Comparison of ENCODE assay signal across 9 cellular contexts in the genomic region with DNA sequence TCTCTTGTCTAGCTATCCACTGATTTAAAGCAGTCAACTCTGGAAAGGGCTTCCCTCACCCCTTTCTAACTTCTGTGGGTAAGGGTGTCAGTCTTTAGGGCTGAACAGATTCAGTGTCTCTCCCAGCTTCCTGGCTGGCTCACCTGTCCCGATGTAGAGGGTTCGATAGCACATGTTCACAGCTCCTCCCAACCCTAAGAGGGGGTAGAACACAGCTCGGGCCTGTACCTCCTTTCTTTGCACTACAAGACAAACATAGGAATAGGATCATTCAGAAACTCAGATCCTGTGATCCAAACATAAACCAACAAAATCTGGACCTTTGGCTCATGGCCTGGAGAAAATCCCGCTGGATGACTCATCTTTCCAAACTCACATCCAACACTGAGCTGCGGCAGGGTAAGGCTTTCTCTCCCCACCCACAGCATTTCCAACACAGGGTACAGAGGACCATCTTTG. TPM values are rescaled to one million over a fixed set of nuclear protein-coding genes. Genes with fewer than 3 reads are reported as not detected.
A peak's percentile ranks its signal among the peaks of the same experiment; 100 is the strongest.
DNase-seq lines count a peak whose midpoint lies in the region; ATAC-seq lines count a peak whose summit lies in the region.
"Had no signal": no experiment of that assay in that cellular context is flagged by ENCODE, and none has a peak within 500 bp of the region (broad histone marks: within the 10 kb centered on the region; RNA-seq: fewer than 3 reads in every experiment).

No MANE protein-coding gene starts in this region.

- no peaks in the 10 kb centered on the region for H3K27me3 Mint-ChIP-seq in activated naive CD4-positive, alpha-beta T cell treated with anti-CD3 and anti-CD28 coated beads for 36 hours (ENCODE audit: low read depth)

- H2AK5ac ChIP-seq in mesenchymal stem cell (ENCODE audit: low read length, severe bottlenecking), result no peak overlapping the region

- H4K8ac ChIP-seq in mesenchymal stem cell (ENCODE audit: low read length), result peak overlapping the region; percentile 0

- no peak overlapping the region for H2AFZ ChIP-seq in mesenchymal stem cell (ENCODE audit: low read depth, low read length)

- peaks cover 2% of the 10 kb centered on the region for H3K4me1 ChIP-seq in mesenchymal stem cell (ENCODE audit: control insufficient read depth, insufficient read depth, low read depth, low read length)

- peaks cover 43% of the 10 kb centered on the region for H3K79me1 ChIP-seq in mesenchymal stem cell (replicated peaks; ENCODE audit: low read length, poor library complexity, severe bottlenecking)

- no peaks in the 10 kb centered on the region for H3K9me3 Mint-ChIP-seq in activated naive CD4-positive, alpha-beta T cell treated with anti-CD3 and anti-CD28 coated beads for 36 hours

- no peak overlapping the region for H3K27ac ChIP-seq in mesenchymal stem cell (ENCODE audit: low read length, poor library complexity, severe bottlenecking)

- H3K23ac ChIP-seq in mesenchymal stem cell (ENCODE audit: low read length in 2 of 2), result no peak overlapping the region

- CTCF ChIA-PET in activated naive CD4-positive, alpha-beta T cell treated with anti-CD3 and anti-CD28 coated beads for 36 hours (lab: Charles Lee), result interaction anchor here (0.6 to 3.2 kb wide), 5 partner anchors 8 to 182 kb away, joined by 3 to 15 read pairs (median 3); partner anchors contain the start of gene FAM222B

- H3K14ac ChIP-seq in mesenchymal stem cell (ENCODE audit: low read length in 2 of 2), result no peak overlapping the region

- H3K18ac ChIP-seq in mesenchymal stem cell (ENCODE audit: low read depth in 1 of 2, low read length in 2 of 2), result peak overlapping the region in 1 of 2 experiments; percentile 23

- ATAC-seq in HG03159 (IDR thresholded peaks at IDR 0.05; ENCODE audit: unreplicated experiment) (no peak), HG02981 (IDR thresholded peaks at IDR 0.05; ENCODE audit: unreplicated experiment) (no peak)

- H3K27ac Mint-ChIP-seq in activated naive CD4-positive, alpha-beta T cell treated with anti-CD3 and anti-CD28 coated beads for 36 hours, result peak overlapping the region; percentile 26

- H3K9me3 ChIP-seq in mesenchymal stem cell (ENCODE audit: control insufficient read depth, low read length), result no peaks in the 10 kb centered on the region

- no peak overlapping the region for H2BK5ac ChIP-seq in mesenchymal stem cell (ENCODE audit: low read depth, low read length, poor library complexity, severe bottlenecking)

- H3K4me1 Mint-ChIP-seq in activated naive CD4-positive, alpha-beta T cell treated with anti-CD3 and anti-CD28 coated beads for 36 hours (ENCODE audit: low read depth), result no peaks in the 10 kb centered on the region

- peak overlapping the region in 1 of 2 experiments; percentile 42 for H3K4me3 ChIP-seq in mesenchymal stem cell (ENCODE audit: insufficient read depth in 1 of 2, low read depth in 1 of 2, low read length in 2 of 2)

- intact Hi-C loops in activated naive CD4-positive, alpha-beta T cell treated with anti-CD3 and anti-CD28 coated beads for 36 hours (cut with micrococcal nuclease), result no loop called here

- peak overlapping the region in 1 of 2 experiments; percentile 32 for H3K4ac ChIP-seq in mesenchymal stem cell (ENCODE audit: low read depth in 1 of 2, low read length in 2 of 2)

- no peak overlapping the region for H2BK12ac ChIP-seq in mesenchymal stem cell (ENCODE audit: low read length in 2 of 2)

- no peak overlapping the region for H3K4me2 ChIP-seq in mesenchymal stem cell (ENCODE audit: low read length, poor library complexity, severe bottlenecking)

- WGBS in mesenchymal stem cell, result 58% methylated on average over 5 of the region's 5 CpGs

- H2BK15ac ChIP-seq in mesenchymal stem cell (ENCODE audit: low read depth, poor library complexity, severe bottlenecking), result no peak overlapping the region

- no peak overlapping the region for H2BK120ac ChIP-seq in mesenchymal stem cell (ENCODE audit: low read depth, low read length)

- DNase-seq in activated naive CD4-positive, alpha-beta T cell treated with anti-CD3 and anti-CD28 coated beads for 36 hours, result no peak
- DNase-seq in activated naive CD4-positive, alpha-beta T cell treated with Interleukin-2 at 50 U/mL for 16 hours, result no peak
- DNase-seq in dedifferentiated amniotic fluid mesenchymal stem cell (ENCODE audit: extremely low spot score) (peak; percentile 76), mesenchymal stem cell (peak; percentile 82), ureter (ENCODE audit: low spot score) (peak; percentile 76)
- DNase-seq in effector CD4-positive, alpha-beta T cell, result no peak
- DNase-seq: AML-193 had no signal

- H3K27me3 ChIP-seq in mesenchymal stem cell (ENCODE audit: control insufficient read depth in 1 of 2, insufficient read depth in 1 of 2, low read length in 2 of 2), result no peaks in the 10 kb centered on the region

- H4K91ac ChIP-seq in mesenchymal stem cell (ENCODE audit: low read length), result no peak overlapping the region

- no peak overlapping the region for H3K4me3 Mint-ChIP-seq in activated naive CD4-positive, alpha-beta T cell treated with anti-CD3 and anti-CD28 coated beads for 36 hours

- peak overlapping the region; percentile 88 for H3K9ac ChIP-seq in mesenchymal stem cell (ENCODE audit: low read length)

- H3K36me3 ChIP-seq in mesenchymal stem cell (ENCODE audit: control insufficient read depth in 1 of 2, insufficient read depth in 2 of 2, low read depth in 1 of 2, low read length in 2 of 2), result peaks cover 79 to 89% of the 10 kb centered on the region in 2 experiments

- peaks cover 28% of the 10 kb centered on the region for H3K36me3 Mint-ChIP-seq in activated naive CD4-positive, alpha-beta T cell treated with anti-CD3 and anti-CD28 coated beads for 36 hours (ENCODE audit: low read depth)

RNA-seq across cellular contexts. Expression of gene DHRS13, which starts 5.8 kb away (rescaled TPM):
- 10 to 100 TPM; 20.1 to 20.9 TPM for total RNA-seq in activated naive CD4-positive, alpha-beta T cell treated with anti-CD3 and anti-CD28 coated beads for 36 hours
- polyA plus RNA-seq in mesenchymal stem cell (2013, experiment 1 of 2), result 1.8 TPM
- polyA plus RNA-seq in mesenchymal stem cell (2013, experiment 2 of 2), result 1.7 TPM
- total RNA-seq in ureter, result 27.3 TPM

RNA-seq across cellular contexts. Expression of gene FLOT2, which starts 11.1 kb away (rescaled TPM):
- 10 to 100 TPM; 66.0 to 71.5 TPM for total RNA-seq in activated naive CD4-positive, alpha-beta T cell treated with anti-CD3 and anti-CD28 coated beads for 36 hours
- polyA plus RNA-seq in mesenchymal stem cell (2013, experiment 1 of 2), result 70.2 TPM
- polyA plus RNA-seq in mesenchymal stem cell (2013, experiment 2 of 2), result 65.0 TPM
- 255 TPM for total RNA-seq in ureter

RNA-seq across cellular contexts. Expression of gene PHF12, which starts 42.6 kb away (rescaled TPM):
- total RNA-seq in activated naive CD4-positive, alpha-beta T cell treated with anti-CD3 and anti-CD28 coated beads for 36 hours, result 10 to 100 TPM; 52.8 to 56.7 TPM
- polyA plus RNA-seq in mesenchymal stem cell (2013, experiment 1 of 2), result 22.4 TPM
- 20.9 TPM for polyA plus RNA-seq in mesenchymal stem cell (2013, experiment 2 of 2)
- total RNA-seq in ureter, result 69.4 TPM

RNA-seq across cellular contexts. Expression of gene ERAL1, which starts 53.9 kb away (rescaled TPM):
- total RNA-seq in activated naive CD4-positive, alpha-beta T cell treated with anti-CD3 and anti-CD28 coated beads for 36 hours, result 10 to 100 TPM; 51.2 to 60.4 TPM
- polyA plus RNA-seq in mesenchymal stem cell (2013, experiment 1 of 2), result 25.6 TPM
- 25.3 TPM for polyA plus RNA-seq in mesenchymal stem cell (2013, experiment 2 of 2)
- 40.3 TPM for total RNA-seq in ureter

Comparison
In these comparisons a context has a peak if more than half of its experiments do, and no peak if none do; other contexts are left out.
1. DNase-seq: peak in dedifferentiated amniotic fluid mesenchymal stem cell (single experiment), mesenchymal stem cell (single experiment) and ureter (single experiment); none in activated naive CD4-positive, alpha-beta T cell treated with anti-CD3 and anti-CD28 coated beads for 36 hours (single experiment), activated naive CD4-positive, alpha-beta T cell treated with Interleukin-2 at 50 U/mL for 16 hours (single experiment) and effector CD4-positive, alpha-beta T cell (single experiment).